ENCODE assay signal across 8 cellular contexts in genomic region chr7:95824586-95824985, GRCh38.
"Had no signal": no experiment of that assay in that cellular context is flagged by ENCODE, and none has a peak within 500 bp of the region (broad histone marks: within the 10 kb centered on the region; RNA-seq: fewer than 3 reads in every experiment).

No MANE protein-coding gene starts in this region.

- H2AFZ ChIP-seq: GM23248 had no signal

- H3K9me3 Mint-ChIP-seq: H9 had no signal

- H3K9ac ChIP-seq: GM23248 had no signal

- DNase-seq: GM23248, GOT3, H9, HCEC 1CT, IMR-90 had no signal

- H3K4me3 ChIP-seq: GM23248, K562 had no signal

- FAIRE-seq: H54, HTR-8/SVneo, K562 had no signal

- ATAC-seq: K562 had no signal

- H3K27ac ChIP-seq: GM23248 had no signal

- H3K4me3 Mint-ChIP-seq: H9 had no signal
